ENCODE assay signal across 8 cellular contexts in the genomic region with DNA sequence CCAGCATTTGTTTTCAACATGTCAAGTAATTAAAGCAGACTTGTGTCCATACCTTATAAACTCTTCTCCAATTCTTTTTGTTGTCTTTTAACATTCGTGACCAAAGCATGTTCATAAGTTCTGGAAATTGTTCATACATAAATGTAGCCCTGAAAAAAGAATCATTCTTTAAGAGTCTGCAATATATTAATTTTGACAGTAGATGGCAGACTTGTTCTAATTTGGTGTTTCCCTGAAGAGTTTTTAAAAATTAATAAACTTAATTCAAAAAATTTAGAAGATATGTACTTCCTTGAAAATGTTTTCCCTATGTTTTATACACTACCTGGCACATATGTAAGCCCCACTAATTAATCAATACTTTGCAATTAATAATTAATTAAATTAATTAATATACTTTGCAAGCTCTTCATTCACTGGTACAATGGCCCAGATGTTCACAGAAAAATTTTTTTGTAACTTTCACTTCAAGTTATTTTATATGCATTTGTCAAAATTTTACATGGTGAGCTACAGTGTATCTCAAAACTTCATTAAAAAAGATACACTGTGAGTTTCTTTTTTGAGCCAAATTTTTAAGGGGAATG. TPM values are rescaled to one million over a fixed set of nuclear protein-coding genes. Genes with fewer than 3 reads are reported as not detected.
A peak's percentile ranks its signal among the peaks of the same experiment; 100 is the strongest.
DNase-seq lines count a peak whose midpoint lies in the region; ATAC-seq and TF ChIP-seq lines count a peak whose summit lies in the region.

No MANE protein-coding gene starts in this region.

- H3K4me1 Mint-ChIP-seq in activated naive CD8-positive, alpha-beta T cell treated with anti-CD3 and anti-CD28 coated beads, Interleukin-2, amount 50 U/mL, for 24 hours = peaks cover 16% of the 10 kb centered on the region

- no peaks in the 10 kb centered on the region for H3K27me3 Mint-ChIP-seq in activated naive CD8-positive, alpha-beta T cell treated with anti-CD3 and anti-CD28 coated beads, Interleukin-2, amount 50 U/mL, for 24 hours

- ATAC-seq in heart right ventricle = no peak
- no peak for ATAC-seq in Right ventricle myocardium inferior
- ATAC-seq in upper lobe of right lung = no peak
- no peak for ATAC-seq in activated naive CD8-positive, alpha-beta T cell treated with anti-CD3 and anti-CD28 coated beads, Interleukin-2, amount 50 U/mL, for 24 hours

- H3K9me3 ChIP-seq in heart right ventricle (peaks cover 0 to 4% (median 0%) of the 10 kb centered on the region in 11 donors), upper lobe of right lung (no peaks in the 10 kb centered on the region)

- peaks cover 28% of the 10 kb centered on the region for H3K36me3 Mint-ChIP-seq in activated naive CD8-positive, alpha-beta T cell treated with anti-CD3 and anti-CD28 coated beads, Interleukin-2, amount 50 U/mL, for 24 hours (ENCODE audit: low read depth)

- H3K4me3 ChIP-seq in heart right ventricle (no peak overlapping the region), upper lobe of right lung (no peak overlapping the region)

- TF ChIP-seq CTCF in heart right ventricle (IDR thresholded peaks at IDR 0.05) (peak; percentile 53 to 81 (median 66)), upper lobe of right lung (IDR thresholded peaks at IDR 0.05) (peak; percentile 60)

- no peak overlapping the region for H3K27ac ChIP-seq in heart right ventricle
- no peak overlapping the region for H3K27ac ChIP-seq in upper lobe of right lung

- peaks cover 0 to 40% (median 31%) of the 10 kb centered on the region in 9 donors for H3K4me1 ChIP-seq in heart right ventricle
- peaks cover 4% of the 10 kb centered on the region for H3K4me1 ChIP-seq in upper lobe of right lung

- H3K4me3 Mint-ChIP-seq in activated naive CD8-positive, alpha-beta T cell treated with anti-CD3 and anti-CD28 coated beads, Interleukin-2, amount 50 U/mL, for 24 hours = no peak overlapping the region

- H3K27ac Mint-ChIP-seq in activated naive CD8-positive, alpha-beta T cell treated with anti-CD3 and anti-CD28 coated beads, Interleukin-2, amount 50 U/mL, for 24 hours = no peak overlapping the region

- H3K36me3 ChIP-seq in heart right ventricle (peaks cover 0 to 50% (median 14%) of the 10 kb centered on the region in 9 donors), upper lobe of right lung (peaks cover 32% of the 10 kb centered on the region)

- H3K9me3 Mint-ChIP-seq in activated naive CD8-positive, alpha-beta T cell treated with anti-CD3 and anti-CD28 coated beads, Interleukin-2, amount 50 U/mL, for 24 hours = no peaks in the 10 kb centered on the region

- DNase-seq in heart right ventricle (no peak), Right ventricle myocardium inferior (ENCODE audit: missing footprints) (no peak), RKO (ENCODE audit: low spot score) (peak; percentile 57), glomerular visceral epithelial cell (ENCODE audit: extremely low spot score) (peak; percentile 11), upper lobe of right lung (no peak), C1 segment of cervical spinal cord (lab: John Stamatoyannopoulos, UW) (no peak)
- no peak for DNase-seq in activated effector memory CD4-positive, alpha-beta T cell treated with anti-CD3 and anti-CD28 coated beads, Interleukin-2, amount 50 U/mL, for 16 hours
- no peak for DNase-seq in activated naive CD8-positive, alpha-beta T cell treated with anti-CD3 and anti-CD28 coated beads, Interleukin-2, amount 50 U/mL, for 24 hours

- no peaks in the 10 kb centered on the region for H3K27me3 ChIP-seq in heart right ventricle
- no peaks in the 10 kb centered on the region for H3K27me3 ChIP-seq in upper lobe of right lung

- intact Hi-C loops in heart right ventricle (cut with DNase I) = loop anchor here (1.0 to 10.0 kb wide), 10 partner anchors 39 to 1308 kb away; no protein-coding TSS in a partner anchor
- intact Hi-C loops in Right ventricle myocardium inferior (cut with DNase I) = no loop called here
- intact Hi-C loops in upper lobe of right lung (cut with DNase I) = loop anchor here (10.0 kb wide), 1 partner anchor 178 kb away; no protein-coding TSS in a partner anchor

- WGBS in heart right ventricle, 2 donors = 52 to 57% methylated on average over 1 of the region's 1 CpG

RNA-seq across cellular contexts. Expression of gene CLINT1, which starts 42.2 kb away (rescaled TPM):
- total RNA-seq in heart right ventricle = 10 to 100 TPM; 44.4 to 54.7 (median 52.0) TPM
- polyA plus RNA-seq in heart right ventricle = 10 to 100 TPM; 15.1 to 21.5 TPM
- total RNA-seq in Right ventricle myocardium inferior = 56.5 TPM
- total RNA-seq in upper lobe of right lung = 84.6 TPM

Comparison
In these comparisons a context has a peak if more than half of its experiments do, and no peak if none do; other contexts are left out.
1. DNase-seq: peak in RKO (single experiment) and glomerular visceral epithelial cell (single experiment); none in heart right ventricle (0 of 2), Right ventricle myocardium inferior (single experiment), upper lobe of right lung (single experiment), activated effector memory CD4-positive, alpha-beta T cell treated with anti-CD3 and anti-CD28 coated beads, Interleukin-2, amount 50 U/mL, for 16 hours (single experiment), C1 segment of cervical spinal cord (0 of 14) and activated naive CD8-positive, alpha-beta T cell treated with anti-CD3 and anti-CD28 coated beads, Interleukin-2, amount 50 U/mL, for 24 hours (single experiment).